Comparison of ENCODE assay signal across 18 cellular contexts in the genomic region with DNA sequence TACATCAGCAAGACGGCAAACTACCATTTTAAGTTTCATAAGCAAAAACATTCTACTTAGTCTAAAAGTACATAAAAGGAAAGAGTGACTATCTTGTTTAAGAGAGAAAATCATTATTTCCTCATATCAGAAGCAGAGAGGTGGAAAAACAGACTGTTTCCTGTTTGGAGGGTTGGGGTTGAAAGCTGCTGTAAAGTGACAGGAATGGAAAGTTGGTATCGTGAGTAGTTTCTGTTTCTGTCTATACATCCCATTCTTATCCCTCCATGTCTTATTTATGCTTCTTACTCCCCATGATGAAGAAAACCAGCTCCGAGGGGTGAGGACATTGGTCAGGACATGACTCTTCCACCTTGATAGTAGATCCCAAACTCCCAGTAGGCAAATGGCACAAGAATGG.
DNase-seq lines count a peak whose midpoint lies in the region; ATAC-seq, FAIRE-seq and TF ChIP-seq lines count a peak whose summit lies in the region.
"Had no signal": no experiment of that assay in that cellular context is flagged by ENCODE, and none has a peak within 500 bp of the region (broad histone marks: within the 10 kb centered on the region; RNA-seq: fewer than 3 reads in every experiment).

No MANE protein-coding gene starts in this region.

- H4K5ac ChIP-seq in H1 (ENCODE audit: insufficient read length, low read depth, low read length) = no peak overlapping the region

- no peak for ATAC-seq in activated naive CD8-positive, alpha-beta T cell treated with anti-CD3 and anti-CD28 coated beads, Interleukin-2, amount 50 U/mL, for 24 hours

- H3K4ac ChIP-seq in H1 (replicated peaks; ENCODE audit: insufficient read length, low read depth, low read length) = no peak overlapping the region

- H2BK120ac ChIP-seq in H1 (replicated peaks; ENCODE audit: low read depth, low read length) = no peak overlapping the region

- no peak for TF ChIP-seq POLR2A in H1 (IDR thresholded peaks at IDR 0.05; ENCODE audit: control extremely low read depth in 1 of 2, low read depth in 2 of 2, low read length in 2 of 2)

- H3K79me1 ChIP-seq in H1 (ENCODE audit: low read depth, low read length) = no peaks in the 10 kb centered on the region

- TF ChIP-seq CTCF in H1 (IDR thresholded peaks at IDR 0.05; ENCODE audit: control extremely low read depth in 1 of 3, insufficient read depth in 1 of 3, low read depth in 1 of 3, low read length in 3 of 3) = no peak
- no peak for TF ChIP-seq CTCF in kidney (IDR thresholded peaks at IDR 0.05; ENCODE audit: borderline replicate concordance, extremely low read depth, insufficient read depth)
- TF ChIP-seq CTCF in hepatocyte (IDR thresholded peaks at IDR 0.05; ENCODE audit: poor library complexity) = no peak

- no peaks in the 10 kb centered on the region for H3K9me3 Mint-ChIP-seq in activated naive CD8-positive, alpha-beta T cell (ENCODE audit: low read depth)
- no peaks in the 10 kb centered on the region for H3K9me3 Mint-ChIP-seq in activated naive CD8-positive, alpha-beta T cell treated with anti-CD3 and anti-CD28 coated beads, Interleukin-2, amount 50 U/mL, for 24 hours
- H3K9me3 Mint-ChIP-seq in T-helper 2 cell treated with Interferon-gamma antibody and Interleukin-4, amounts not matched to agents 5 μg/mL and 100 μg/mL, for 36 hours = no peaks in the 10 kb centered on the region
- H3K9me3 Mint-ChIP-seq: CD14-positive monocyte, H9 had no signal

- no peak overlapping the region for H4K8ac ChIP-seq in H1 (ENCODE audit: extremely low read depth, insufficient read depth, low read length)

- H2BK12ac ChIP-seq in H1 (ENCODE audit: low read depth, low read length) = no peak overlapping the region

- H3K9ac ChIP-seq in H1 (replicated peaks in 1 of 4; ENCODE audit: extremely low read depth in 1 of 4, low read depth in 3 of 4, low read length in 3 of 4) (no peak overlapping the region), kidney (ENCODE audit: low read length in 2 of 2) (no peak overlapping the region)

- H3K79me2 ChIP-seq in H1 (ENCODE audit: control insufficient read depth in 1 of 2, insufficient read depth in 2 of 2, low read length in 2 of 2) (no peaks in the 10 kb centered on the region), hepatocyte (no peaks in the 10 kb centered on the region)

- no peaks in the 10 kb centered on the region for H3K9me3 ChIP-seq in H1 (ENCODE audit: insufficient read depth in 2 of 2, low read depth in 1 of 2, low read length in 1 of 2)
- H3K9me3 ChIP-seq in kidney (ENCODE audit: control insufficient read depth in 1 of 2, low read length in 2 of 2) = no peaks in the 10 kb centered on the region
- H3K9me3 ChIP-seq in hepatocyte (ENCODE audit: low read depth) = no peaks in the 10 kb centered on the region
- H3K9me3 ChIP-seq: MG63 had no signal

- intact Hi-C loops in kidney (cut with DNase I) = no loop called here

- no peak overlapping the region for H3K56ac ChIP-seq in H1 (replicated peaks; ENCODE audit: insufficient read length, low read depth, low read length)

- no peak overlapping the region for H3K23ac ChIP-seq in H1 (ENCODE audit: insufficient read length)

- H3K4me2 ChIP-seq in H1 (ENCODE audit: insufficient read depth in 1 of 2, low read depth in 2 of 2, low read length in 2 of 2) = no peak overlapping the region
- no peak overlapping the region for H3K4me2 ChIP-seq in hepatocyte
- H3K4me2 ChIP-seq: PC-9 had no signal

- H3K14ac ChIP-seq in H1 (ENCODE audit: insufficient read length) = no peak overlapping the region

- H3K27ac Mint-ChIP-seq in activated naive CD8-positive, alpha-beta T cell = peak overlapping the region; percentile 30
- H3K27ac Mint-ChIP-seq in activated naive CD8-positive, alpha-beta T cell treated with anti-CD3 and anti-CD28 coated beads, Interleukin-2, amount 50 U/mL, for 24 hours = no peak overlapping the region
- peak overlapping the region; percentile 38 for H3K27ac Mint-ChIP-seq in T-helper 2 cell treated with Interferon-gamma antibody and Interleukin-4, amounts not matched to agents 5 μg/mL and 100 μg/mL, for 36 hours
- H3K27ac Mint-ChIP-seq: CD14-positive monocyte, H9 had no signal

- no peak overlapping the region for H2BK5ac ChIP-seq in H1 (ENCODE audit: low read depth, low read length)

- no peak overlapping the region for H3K18ac ChIP-seq in H1 (ENCODE audit: extremely low read depth, low read length)

- H3K4me1 ChIP-seq in H1 (replicated peaks in 1 of 4; ENCODE audit: control insufficient read depth in 3 of 4, insufficient read depth in 4 of 4, low read length in 3 of 4) (peaks cover 0 to 12% (median 3%) of the 10 kb centered on the region in 4 experiments; a peak in 1 of 7 replicates), kidney (ENCODE audit: control insufficient read depth in 1 of 2, insufficient read depth in 1 of 2, low read depth in 1 of 2, low read length in 2 of 2) (no peaks in the 10 kb centered on the region), hepatocyte (ENCODE audit: insufficient read depth) (no peaks in the 10 kb centered on the region)

- H3K9me2 ChIP-seq in hepatocyte (replicated peaks; ENCODE audit: insufficient read depth) = no peaks in the 10 kb centered on the region

- no peak overlapping the region for H3K4me3 Mint-ChIP-seq in activated naive CD8-positive, alpha-beta T cell
- no peak overlapping the region for H3K4me3 Mint-ChIP-seq in activated naive CD8-positive, alpha-beta T cell treated with anti-CD3 and anti-CD28 coated beads, Interleukin-2, amount 50 U/mL, for 24 hours
- H3K4me3 Mint-ChIP-seq in T-helper 2 cell treated with Interferon-gamma antibody and Interleukin-4, amounts not matched to agents 5 μg/mL and 100 μg/mL, for 36 hours = no peak overlapping the region
- H3K4me3 Mint-ChIP-seq: CD14-positive monocyte, H9 had no signal

- H3K4me3 ChIP-seq in H1 (ENCODE audit: extremely low read depth in 1 of 4, insufficient read depth in 2 of 4, low read depth in 3 of 4, low read length in 4 of 4) = no peak overlapping the region
- no peak overlapping the region for H3K4me3 ChIP-seq in kidney (ENCODE audit: low read length in 2 of 2)
- H3K4me3 ChIP-seq in hepatocyte = no peak overlapping the region
- H3K4me3 ChIP-seq: MG63, PC-9 had no signal

- no peak for TF ChIP-seq EP300 in H1 (IDR thresholded peaks at IDR 0.05; ENCODE audit: borderline replicate concordance in 1 of 2, low read depth in 2 of 2, low read length in 2 of 2)

- peaks cover 2% of the 10 kb centered on the region for H3K27me3 Mint-ChIP-seq in activated naive CD8-positive, alpha-beta T cell
- H3K27me3 Mint-ChIP-seq in activated naive CD8-positive, alpha-beta T cell treated with anti-CD3 and anti-CD28 coated beads, Interleukin-2, amount 50 U/mL, for 24 hours = no peaks in the 10 kb centered on the region
- H3K27me3 Mint-ChIP-seq in T-helper 2 cell treated with Interferon-gamma antibody and Interleukin-4, amounts not matched to agents 5 μg/mL and 100 μg/mL, for 36 hours (ENCODE audit: low read depth) = no peaks in the 10 kb centered on the region

- H4K20me1 ChIP-seq in H1 (replicated peaks in 1 of 2; ENCODE audit: control insufficient read depth in 1 of 2, insufficient read depth in 2 of 2, low read length in 2 of 2) (no peaks in the 10 kb centered on the region), hepatocyte (ENCODE audit: insufficient read depth, poor library complexity, severe bottlenecking) (no peaks in the 10 kb centered on the region)

- POLR2A ChIA-PET in H1 (lab: Charles Lee; ENCODE audit: partially characterized antibody) = no interaction called here

- H2AFZ ChIP-seq in H1 (ENCODE audit: low read length) (0 out of 2 replicates have a peak overlapping the region, but pooled peaks have one; percentile 37), hepatocyte (no peak overlapping the region)
- H2AFZ ChIP-seq: PC-9 had no signal

- no peaks in the 10 kb centered on the region for H3K36me3 Mint-ChIP-seq in activated naive CD8-positive, alpha-beta T cell
- H3K36me3 Mint-ChIP-seq in activated naive CD8-positive, alpha-beta T cell treated with anti-CD3 and anti-CD28 coated beads, Interleukin-2, amount 50 U/mL, for 24 hours (ENCODE audit: low read depth) = no peaks in the 10 kb centered on the region
- no peaks in the 10 kb centered on the region for H3K36me3 Mint-ChIP-seq in T-helper 2 cell treated with Interferon-gamma antibody and Interleukin-4, amounts not matched to agents 5 μg/mL and 100 μg/mL, for 36 hours (ENCODE audit: low read depth)
- H3K36me3 Mint-ChIP-seq: CD14-positive monocyte had no signal

- H4K91ac ChIP-seq in H1 (replicated peaks; ENCODE audit: insufficient read length, low read length) = no peak overlapping the region

- H3K27me3 ChIP-seq in H1 (replicated peaks in 1 of 4; ENCODE audit: control insufficient read depth in 3 of 4, extremely low read depth in 1 of 4, insufficient read depth in 3 of 4, low read length in 3 of 4) = no peaks in the 10 kb centered on the region
- H3K27me3 ChIP-seq in hepatocyte = no peaks in the 10 kb centered on the region
- H3K27me3 ChIP-seq: MG63 had no signal

- TF ChIP-seq RAD21 in H1 (IDR thresholded peaks at IDR 0.05 in 1 of 2, conservative IDR thresholded peaks at IDR 0.05 in 1 of 2; ENCODE audit: low read depth in 2 of 2, low read length in 2 of 2) = no peak

- DNase-seq in activated naive CD8-positive, alpha-beta T cell treated with anti-CD3 and anti-CD28 coated beads, Interleukin-2, amount 50 U/mL, for 24 hours = no peak
- no peak for DNase-seq in T-helper 2 cell treated with Interferon-gamma antibody and Interleukin-4, amounts not matched to agents 5 μg/mL and 100 μg/mL, for 36 hours (ENCODE audit: low spot score)
- DNase-seq in H1 (ENCODE audit: low read depth in 1 of 2, low spot score in 2 of 2) = no peak
- no peak for DNase-seq in C1 segment of cervical spinal cord (lab: John Stamatoyannopoulos, UW)
- DNase-seq in kidney = no peak
- DNase-seq in hepatocyte (ENCODE audit: low spot score) = no peak
- DNase-seq: DMS79 treated with DMSO at 0.1 percent for 48 hours, H9, IMR-90, MG63, NCI-H1048, NCI-H1436 treated with DMSO at 0.1 percent for 48 hours, NCI-H2029, NCI-H2171, PC-9 had no signal

- H3K27ac ChIP-seq in H1 (ENCODE audit: low read depth, low read length) = no peak overlapping the region
- H3K27ac ChIP-seq in kidney (ENCODE audit: low read depth in 2 of 2, low read length in 2 of 2) = no peak overlapping the region
- no peak overlapping the region for H3K27ac ChIP-seq in hepatocyte
- H3K27ac ChIP-seq: HL-60, PC-9 had no signal

- CTCF ChIA-PET in H1 (lab: Charles Lee; ENCODE audit: partially characterized antibody) = no interaction called here

- H3K23me2 ChIP-seq in H1 (ENCODE audit: low read depth, low read length) = no peaks in the 10 kb centered on the region

- peaks cover 3% of the 10 kb centered on the region for H3K4me1 Mint-ChIP-seq in activated naive CD8-positive, alpha-beta T cell (ENCODE audit: low read depth)
- peaks cover 11% of the 10 kb centered on the region for H3K4me1 Mint-ChIP-seq in activated naive CD8-positive, alpha-beta T cell treated with anti-CD3 and anti-CD28 coated beads, Interleukin-2, amount 50 U/mL, for 24 hours
- H3K4me1 Mint-ChIP-seq in T-helper 2 cell treated with Interferon-gamma antibody and Interleukin-4, amounts not matched to agents 5 μg/mL and 100 μg/mL, for 36 hours (ENCODE audit: low read depth) = peaks cover 4% of the 10 kb centered on the region
- H3K4me1 Mint-ChIP-seq: CD14-positive monocyte had no signal

- H3K36me3 ChIP-seq in H1 (ENCODE audit: control insufficient read depth in 2 of 4, insufficient read depth in 4 of 4, low read length in 3 of 4) = no peaks in the 10 kb centered on the region
- H3K36me3 ChIP-seq in kidney (ENCODE audit: control insufficient read depth in 1 of 2, insufficient read depth in 2 of 2, low read length in 2 of 2) = no peaks in the 10 kb centered on the region
- no peaks in the 10 kb centered on the region for H3K36me3 ChIP-seq in hepatocyte (replicated peaks; ENCODE audit: insufficient read depth, low read depth)
- H3K36me3 ChIP-seq: MG63 had no signal

- no peak for FAIRE-seq in H1 (lab: Jason Lieb, UNC)
- FAIRE-seq in kidney (lab: Jason Lieb, UNC) = no peak

- no peak overlapping the region for H2AK5ac ChIP-seq in H1 (ENCODE audit: low read depth, low read length)

- H2BK15ac ChIP-seq in H1 (ENCODE audit: low read length) = no peak overlapping the region

- H2BK20ac ChIP-seq in H1 (ENCODE audit: low read length) = no peak overlapping the region

- WGBS in H1 (ENCODE audit: extremely low coverage in 1 of 2, insufficient coverage in 1 of 2, insufficient read length in 1 of 2, insufficient replicate concordance in 2 of 2, low coverage in 1 of 2, low lambda C conversion rate in 2 of 2, missing lambda C conversion rate in 1 of 2), 2 experiments = 89% methylated on average over 3 of the region's 3 CpGs; no CpG with 5 or more reads in 1 of the 2 experiments
- WGBS in hepatocyte (ENCODE audit: low lambda C conversion rate, missing lambda C conversion rate) = 82% methylated on average over 3 of the region's 3 CpGs
